Comparison of ENCODE assay signal across 1 cellular context in genomic region chr6:13708679-13709261, GRCh38.
TF ChIP-seq lines count a peak whose summit lies in the region.

No MANE protein-coding gene starts in this region.

TF ChIP-seq in K562, 482 proteins besides CTCF, POLR2A, EP300 and RAD21 (continued from another document and continues in another):
- TF ChIP-seq NCOA2 (IDR thresholded peaks at IDR 0.05; ENCODE audit: partially characterized antibody in 2 of 2) (peak in 1 of 2 experiments; percentile 10), ZNF76 (CRISPR knock-in tag; IDR thresholded peaks at IDR 0.05; ENCODE audit: borderline replicate concordance) (no peak), EHMT2 (IDR thresholded peaks at IDR 0.05) (0 out of 2 replicates have a peak, but pooled peaks have one; percentile 46), ARID4B (CRISPR knock-in tag; IDR thresholded peaks at IDR 0.05) (no peak), ZNF263 (CRISPR knock-in tag; IDR thresholded peaks at IDR 0.05; ENCODE audit: borderline replicate concordance) (no peak), GATAD2A (IDR thresholded peaks at IDR 0.05) (no peak), NFIC (IDR thresholded peaks at IDR 0.05) (peak; percentile 31; the same call in 1 of the 2 replicates), ZBTB9 (CRISPR knock-in tag; IDR thresholded peaks at IDR 0.05) (0 out of 2 replicates have a peak, but pooled peaks have one; percentile 36), USF2 (CRISPR knock-in tag; IDR thresholded peaks at IDR 0.05) (no peak), ZNF740 (CRISPR knock-in tag; IDR thresholded peaks at IDR 0.05) (no peak), ZNF740 (tag; IDR thresholded peaks at IDR 0.05) (no peak), ZNF121 (CRISPR knock-in tag; conservative IDR thresholded peaks at IDR 0.05) (no peak), FOXJ2 (tag; IDR thresholded peaks at IDR 0.05) (no peak), NR2C1 (IDR thresholded peaks at IDR 0.05) (0 out of 2 replicates have a peak, but pooled peaks have one; percentile 28), NR2C1 (tag; IDR thresholded peaks at IDR 0.05) (no peak), POLR2G (IDR thresholded peaks at IDR 0.05; ENCODE audit: low read depth, low read length) (no peak), ZBTB26 (CRISPR knock-in tag; IDR thresholded peaks at IDR 0.05) (peak; percentile 93), BCOR (IDR thresholded peaks at IDR 0.05) (0 out of 2 replicates have a peak, but pooled peaks have one; percentile 30), TAF9B (IDR thresholded peaks at IDR 0.05; ENCODE audit: partially characterized antibody) (peak; percentile 37), NELFE (IDR thresholded peaks at IDR 0.05; ENCODE audit: insufficient read depth, insufficient read length) (no peak), PHF21A (IDR thresholded peaks at IDR 0.05; ENCODE audit: borderline replicate concordance, low read depth) (no peak), ASH1L (IDR thresholded peaks at IDR 0.05; ENCODE audit: borderline replicate concordance, low read depth, partially characterized antibody) (peak; percentile 30), KDM4B (IDR thresholded peaks at IDR 0.05; ENCODE audit: borderline replicate concordance in 2 of 2, low read depth in 1 of 2) (no peak), CTBP1 (IDR thresholded peaks at IDR 0.05; ENCODE audit: borderline replicate concordance) (no peak), PBX2 (CRISPR knock-in tag; IDR thresholded peaks at IDR 0.05; ENCODE audit: low read depth) (no peak), PBX2 (tag; conservative IDR thresholded peaks at IDR 0.05; ENCODE audit: low read depth) (peak; percentile 23; the same call in 1 of the 2 replicates), RCOR1 (IDR thresholded peaks at IDR 0.05; ENCODE audit: borderline replicate concordance in 1 of 2, low read depth in 2 of 2, low read length in 2 of 2) (no peak), DMBX1 (CRISPR knock-in tag; IDR thresholded peaks at IDR 0.05; ENCODE audit: borderline replicate concordance) (no peak), RREB1 (CRISPR knock-in tag; IDR thresholded peaks at IDR 0.05) (no peak), ZNF644 (tag; IDR thresholded peaks at IDR 0.05; ENCODE audit: low read depth) (0 out of 2 replicates have a peak, but pooled peaks have one; percentile 1), TAF1 (IDR thresholded peaks at IDR 0.05; ENCODE audit: control insufficient read depth, extremely low read depth, insufficient read depth, low read length, severe bottlenecking) (no peak), MLX (CRISPR knock-in tag; conservative IDR thresholded peaks at IDR 0.05) (no peak), NFXL1 (CRISPR knock-in tag; IDR thresholded peaks at IDR 0.05) (0 out of 2 replicates have a peak, but pooled peaks have one; percentile 37), SRSF1 (IDR thresholded peaks at IDR 0.05; ENCODE audit: low read depth, low read length) (no peak), LEF1 (IDR thresholded peaks at IDR 0.05) (peak; percentile 40; the same call in 1 of the 2 replicates), TBL1XR1 (IDR thresholded peaks at IDR 0.05; ENCODE audit: low read length in 2 of 2) (no peak), FIP1L1 (IDR thresholded peaks at IDR 0.05; ENCODE audit: low read depth, low read length, poor library complexity, severe bottlenecking) (no peak), ZNF561 (CRISPR knock-in tag; conservative IDR thresholded peaks at IDR 0.05) (no peak), BRD9 (IDR thresholded peaks at IDR 0.05; ENCODE audit: low read depth, partially characterized antibody) (peak; percentile 55), SIN3B (IDR thresholded peaks at IDR 0.05; ENCODE audit: low read depth) (no peak), CHD1 (IDR thresholded peaks at IDR 0.05; ENCODE audit: low read length) (peak; percentile 29), NFATC3 (IDR thresholded peaks at IDR 0.05) (no peak), HDGF (IDR thresholded peaks at IDR 0.05) (peak; percentile 71; the same call in 1 of the 2 replicates), ARNT (IDR thresholded peaks at IDR 0.05) (peak in 1 of 2 experiments; percentile 39; a peak in 1 of 4 replicates), CXXC5 (CRISPR knock-in tag; IDR thresholded peaks at IDR 0.05) (no peak), MLLT1 (IDR thresholded peaks at IDR 0.05) (peak; percentile 85 to 86; a peak in 3 of 4 replicates), NCOA4 (IDR thresholded peaks at IDR 0.05; ENCODE audit: partially characterized antibody) (no peak)
